Comparison of ENCODE assay signal across 1 cellular context in the genomic region with DNA sequence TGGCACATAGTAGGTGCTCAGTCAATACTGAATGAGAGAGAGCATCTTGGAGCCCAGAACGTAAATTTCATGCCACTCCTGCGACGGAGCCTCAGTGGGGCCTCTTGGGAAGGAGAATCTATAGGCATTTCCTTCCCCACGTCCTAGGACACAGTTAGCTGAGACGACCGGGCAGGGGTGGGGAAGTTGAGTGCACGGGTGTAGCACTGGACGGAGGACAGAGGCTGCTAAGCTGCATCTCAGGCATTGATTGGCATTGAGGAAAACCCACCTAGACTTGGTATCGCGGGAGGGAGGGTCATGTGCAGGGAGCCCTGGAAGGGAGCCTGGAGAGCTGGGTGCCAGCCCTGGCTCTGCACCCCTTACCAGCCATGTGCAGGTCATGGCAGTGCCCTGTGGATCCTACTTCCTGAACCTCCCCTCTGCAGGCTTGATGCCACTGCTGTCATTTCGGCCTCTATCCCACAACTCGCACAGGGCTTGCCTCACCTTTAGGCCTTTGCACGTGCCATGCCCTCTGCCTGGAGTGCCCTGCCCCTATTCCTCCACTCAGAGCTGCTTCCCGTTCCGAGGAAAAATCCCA.
TF ChIP-seq lines count a peak whose summit lies in the region.

No MANE protein-coding gene starts in this region.

TF ChIP-seq in HepG2, 621 proteins besides CTCF, POLR2A, EP300 and RAD21 (continued from another document):
- TF ChIP-seq, protein P1, sequence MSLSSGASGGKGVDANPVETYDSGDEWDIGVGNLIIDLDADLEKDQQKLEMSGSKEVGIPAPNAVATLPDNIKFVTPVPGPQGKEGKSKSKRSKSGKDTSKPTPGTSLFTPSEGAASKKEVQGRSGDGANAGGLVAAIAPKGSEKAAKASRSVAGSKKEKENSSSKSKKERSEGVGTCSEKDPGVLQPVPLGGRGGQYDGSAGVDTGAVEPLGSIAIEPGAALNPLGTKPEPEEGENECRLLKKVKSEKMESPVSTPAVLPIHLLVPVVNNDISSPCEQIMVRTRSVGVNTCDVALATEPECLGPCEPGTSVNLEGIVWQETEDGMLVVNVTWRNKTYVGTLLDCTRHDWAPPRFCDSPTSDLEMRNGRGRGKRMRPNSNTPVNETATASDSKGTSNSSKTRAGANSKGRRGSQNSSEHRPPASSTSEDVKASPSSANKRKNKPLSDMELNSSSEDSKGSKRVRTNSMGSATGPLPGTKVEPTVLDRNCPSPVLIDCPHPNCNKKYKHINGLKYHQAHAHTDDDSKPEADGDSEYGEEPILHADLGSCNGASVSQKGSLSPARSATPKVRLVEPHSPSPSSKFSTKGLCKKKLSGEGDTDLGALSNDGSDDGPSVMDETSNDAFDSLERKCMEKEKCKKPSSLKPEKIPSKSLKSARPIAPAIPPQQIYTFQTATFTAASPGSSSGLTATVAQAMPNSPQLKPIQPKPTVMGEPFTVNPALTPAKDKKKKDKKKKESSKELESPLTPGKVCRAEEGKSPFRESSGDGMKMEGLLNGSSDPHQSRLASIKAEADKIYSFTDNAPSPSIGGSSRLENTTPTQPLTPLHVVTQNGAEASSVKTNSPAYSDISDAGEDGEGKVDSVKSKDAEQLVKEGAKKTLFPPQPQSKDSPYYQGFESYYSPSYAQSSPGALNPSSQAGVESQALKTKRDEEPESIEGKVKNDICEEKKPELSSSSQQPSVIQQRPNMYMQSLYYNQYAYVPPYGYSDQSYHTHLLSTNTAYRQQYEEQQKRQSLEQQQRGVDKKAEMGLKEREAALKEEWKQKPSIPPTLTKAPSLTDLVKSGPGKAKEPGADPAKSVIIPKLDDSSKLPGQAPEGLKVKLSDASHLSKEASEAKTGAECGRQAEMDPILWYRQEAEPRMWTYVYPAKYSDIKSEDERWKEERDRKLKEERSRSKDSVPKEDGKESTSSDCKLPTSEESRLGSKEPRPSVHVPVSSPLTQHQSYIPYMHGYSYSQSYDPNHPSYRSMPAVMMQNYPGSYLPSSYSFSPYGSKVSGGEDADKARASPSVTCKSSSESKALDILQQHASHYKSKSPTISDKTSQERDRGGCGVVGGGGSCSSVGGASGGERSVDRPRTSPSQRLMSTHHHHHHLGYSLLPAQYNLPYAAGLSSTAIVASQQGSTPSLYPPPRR (CRISPR knock-in tag; IDR thresholded peaks at IDR 0.05; ENCODE audit: borderline replicate concordance) = 0 out of 2 replicates have a peak, but pooled peaks have one; percentile 11
- TF ChIP-seq HNRNPL (IDR thresholded peaks at IDR 0.05; ENCODE audit: low read depth, low read length) (peak; percentile 85; the same call in 1 of the 2 replicates), MED1 (CRISPR knock-in tag; IDR thresholded peaks at IDR 0.05) (no peak), KMT2B (CRISPR knock-in tag; IDR thresholded peaks at IDR 0.05) (no peak), NR2F2 (IDR thresholded peaks at IDR 0.05; ENCODE audit: borderline replicate concordance, low read depth) (peak; percentile 2; the same call in 1 of the 2 replicates), ZBTB42 (CRISPR knock-in tag; IDR thresholded peaks at IDR 0.05) (no peak), CC2D1A (CRISPR knock-in tag; IDR thresholded peaks at IDR 0.05) (no peak), ZNF407 (CRISPR knock-in tag; IDR thresholded peaks at IDR 0.05; ENCODE audit: not compliant biosample characterization) (no peak), ZEB1 (IDR thresholded peaks at IDR 0.05; ENCODE audit: insufficient replicate concordance, low read depth) (no peak), ARID2 (CRISPR knock-in tag; IDR thresholded peaks at IDR 0.05; ENCODE audit: borderline replicate concordance) (no peak), ZKSCAN1 (IDR thresholded peaks at IDR 0.05; ENCODE audit: low read length) (peak; percentile 90; the same call in 1 of the 2 replicates), ZBTB8A (CRISPR knock-in tag; IDR thresholded peaks at IDR 0.05; ENCODE audit: borderline replicate concordance, low read depth) (no peak), XRCC5 (optimal IDR thresholded peaks at IDR 0.05; ENCODE audit: low read length) (no peak), NRL (CRISPR knock-in tag; IDR thresholded peaks at IDR 0.05; ENCODE audit: borderline replicate concordance) (no peak), CREBL2 (CRISPR knock-in tag; IDR thresholded peaks at IDR 0.05; ENCODE audit: borderline replicate concordance) (no peak), LRRFIP1 (CRISPR knock-in tag; conservative IDR thresholded peaks at IDR 0.05) (no peak), NONO (IDR thresholded peaks at IDR 0.05) (no peak), NONO (CRISPR knock-in tag; conservative IDR thresholded peaks at IDR 0.05) (no peak), PREB (CRISPR knock-in tag; IDR thresholded peaks at IDR 0.05) (no peak), ZBTB38 (CRISPR knock-in tag; IDR thresholded peaks at IDR 0.05) (peak; percentile 34; the same call in 1 of the 2 replicates), ZNF547 (CRISPR knock-in tag; IDR thresholded peaks at IDR 0.05) (no peak), SNAI1 (CRISPR knock-in tag; IDR thresholded peaks at IDR 0.05; ENCODE audit: borderline replicate concordance) (no peak), ZNF614 (CRISPR knock-in tag; IDR thresholded peaks at IDR 0.05; ENCODE audit: borderline replicate concordance) (no peak)
- TF ChIP-seq, protein P2, sequence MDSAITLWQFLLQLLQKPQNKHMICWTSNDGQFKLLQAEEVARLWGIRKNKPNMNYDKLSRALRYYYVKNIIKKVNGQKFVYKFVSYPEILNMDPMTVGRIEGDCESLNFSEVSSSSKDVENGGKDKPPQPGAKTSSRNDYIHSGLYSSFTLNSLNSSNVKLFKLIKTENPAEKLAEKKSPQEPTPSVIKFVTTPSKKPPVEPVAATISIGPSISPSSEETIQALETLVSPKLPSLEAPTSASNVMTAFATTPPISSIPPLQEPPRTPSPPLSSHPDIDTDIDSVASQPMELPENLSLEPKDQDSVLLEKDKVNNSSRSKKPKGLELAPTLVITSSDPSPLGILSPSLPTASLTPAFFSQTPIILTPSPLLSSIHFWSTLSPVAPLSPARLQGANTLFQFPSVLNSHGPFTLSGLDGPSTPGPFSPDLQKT (CRISPR knock-in tag; IDR thresholded peaks at IDR 0.05; ENCODE audit: borderline replicate concordance) = no peak
- TF ChIP-seq, protein P3, sequence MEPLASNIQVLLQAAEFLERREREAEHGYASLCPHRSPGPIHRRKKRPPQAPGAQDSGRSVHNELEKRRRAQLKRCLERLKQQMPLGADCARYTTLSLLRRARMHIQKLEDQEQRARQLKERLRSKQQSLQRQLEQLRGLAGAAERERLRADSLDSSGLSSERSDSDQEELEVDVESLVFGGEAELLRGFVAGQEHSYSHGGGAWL (CRISPR knock-in tag; IDR thresholded peaks at IDR 0.05) = no peak
